1 cellular context compared by ENCODE assay signal in genomic region chr1:30783244-30783915, GRCh38.
TF ChIP-seq lines count a peak whose summit lies in the region.

No MANE protein-coding gene starts in this region.

TF ChIP-seq in SK-N-SH, 30 proteins besides CTCF, POLR2A, EP300 and RAD21 (continued from another document):
- no peak for TF ChIP-seq REST (IDR thresholded peaks at IDR 0.05; ENCODE audit: low read depth, low read length)
- TF ChIP-seq, protein P1, sequence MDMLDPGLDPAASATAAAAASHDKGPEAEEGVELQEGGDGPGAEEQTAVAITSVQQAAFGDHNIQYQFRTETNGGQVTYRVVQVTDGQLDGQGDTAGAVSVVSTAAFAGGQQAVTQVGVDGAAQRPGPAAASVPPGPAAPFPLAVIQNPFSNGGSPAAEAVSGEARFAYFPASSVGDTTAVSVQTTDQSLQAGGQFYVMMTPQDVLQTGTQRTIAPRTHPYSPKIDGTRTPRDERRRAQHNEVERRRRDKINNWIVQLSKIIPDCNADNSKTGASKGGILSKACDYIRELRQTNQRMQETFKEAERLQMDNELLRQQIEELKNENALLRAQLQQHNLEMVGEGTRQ (IDR thresholded peaks at IDR 0.05; ENCODE audit: borderline replicate concordance, low read depth, low read length): no peak
- no peak for TF ChIP-seq GATA2 (CRISPR knock-in tag; IDR thresholded peaks at IDR 0.05)
- no peak for TF ChIP-seq NRF1 (IDR thresholded peaks at IDR 0.05; ENCODE audit: low read depth, low read length)
- no peak for TF ChIP-seq FOSL2 (IDR thresholded peaks at IDR 0.05; ENCODE audit: borderline replicate concordance, low read depth)
- no peak for TF ChIP-seq SMC3 (IDR thresholded peaks at IDR 0.05; ENCODE audit: low read depth, low read length)
- no peak for TF ChIP-seq NFIC (IDR thresholded peaks at IDR 0.05; ENCODE audit: borderline replicate concordance)
- TF ChIP-seq, protein P2, sequence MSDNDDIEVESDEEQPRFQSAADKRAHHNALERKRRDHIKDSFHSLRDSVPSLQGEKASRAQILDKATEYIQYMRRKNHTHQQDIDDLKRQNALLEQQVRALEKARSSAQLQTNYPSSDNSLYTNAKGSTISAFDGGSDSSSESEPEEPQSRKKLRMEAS (IDR thresholded peaks at IDR 0.05; ENCODE audit: low read depth): no peak
- no peak for TF ChIP-seq MEF2A (IDR thresholded peaks at IDR 0.05; ENCODE audit: borderline replicate concordance, low read depth)
- no peak for TF ChIP-seq FOXM1 (IDR thresholded peaks at IDR 0.05; ENCODE audit: low read depth)
- TF ChIP-seq SIN3A (IDR thresholded peaks at IDR 0.05; ENCODE audit: borderline replicate concordance, low read depth, low read length): no peak
